18 cellular contexts compared by ENCODE assay signal in genomic region chr22:19271856-19272535, GRCh38. TPM values are rescaled to one million over a fixed set of nuclear protein-coding genes. Genes with fewer than 3 reads are reported as not detected.
DNase-seq lines count a peak whose midpoint lies in the region; ATAC-seq, FAIRE-seq and TF ChIP-seq lines count a peak whose summit lies in the region.
"Had no signal": no experiment of that assay in that cellular context is flagged by ENCODE, and none has a peak within 500 bp of the region (broad histone marks: within the 10 kb centered on the region; RNA-seq: fewer than 3 reads in every experiment).

No MANE protein-coding gene starts in this region.

- no peaks in the 10 kb centered on the region for H3K27me3 Mint-ChIP-seq in progenitor cell of endocrine pancreas
- H3K27me3 Mint-ChIP-seq: activated CD4-positive, alpha-beta memory T cell treated with anti-CD3 and anti-CD28 coated beads for 36 hours had no signal

- POLR2A ChIA-PET in RWPE1 (lab: Yijun Ruan, JAX; ENCODE audit: low non-redundant PET) (no interaction called here), HEK293T (lab: Yijun Ruan, JAX) (interaction anchor here (1.3 to 3.0 kb wide), 2 partner anchors 16 to 20 kb away, joined by 3 to 10 read pairs; partner anchors contain the start of gene CLTCL1)

- peaks cover 2% of the 10 kb centered on the region for H3K4me1 Mint-ChIP-seq in progenitor cell of endocrine pancreas (ENCODE audit: low read depth)
- H3K4me1 Mint-ChIP-seq: B cell, brain had no signal

- no peak overlapping the region for H3K4me3 ChIP-seq in psoas muscle
- H3K4me3 ChIP-seq: lower lobe of right lung, tibial nerve had no signal

- TF ChIP-seq CTCF in RWPE1 (conservative IDR thresholded peaks at IDR 0.05; ENCODE audit: low read depth) (no peak), psoas muscle (IDR thresholded peaks at IDR 0.05) (no peak), progenitor cell of endocrine pancreas (IDR thresholded peaks at IDR 0.05; ENCODE audit: unreplicated experiment) (no peak)

- H3K27me3 ChIP-seq in psoas muscle (ENCODE audit: insufficient read depth in 3 of 3, low read length in 2 of 3): no peaks in the 10 kb centered on the region
- H3K27me3 ChIP-seq: tibial nerve had no signal

- peaks cover 0 to 44% of the 10 kb centered on the region in 2 donors for H3K36me3 ChIP-seq in psoas muscle (ENCODE audit: insufficient read depth in 1 of 2, low read depth in 1 of 2)
- H3K36me3 ChIP-seq: lower lobe of right lung had no signal

- WGBS in psoas muscle, 3 donors: 59 to 77% (median 60%) methylated on average over 10 of the region's 10 CpGs

- no peak for FAIRE-seq in GM12891 (lab: Jason Lieb, UNC)

- no peak overlapping the region for H3K4me3 Mint-ChIP-seq in progenitor cell of endocrine pancreas (ENCODE audit: low read depth)
- H3K4me3 Mint-ChIP-seq: activated CD4-positive, alpha-beta memory T cell treated with anti-CD3 and anti-CD28 coated beads for 36 hours; activated T-helper 1 cell treated with anti-CD3 and anti-CD28 coated beads, Interleukin-12 subunit alpha, Interleukin-12 subunit beta, Interleukin-2, Interleukin-4 antibody, amounts not matched to agents 30 ng/mL and 10 ng/mL and 1 ng/mL, durations not matched to agents 14 hours and 24 hours and 36 hours; B cell; brain; natural killer cell treated with Interleukin-12 subunit alpha and Interleukin-12 subunit beta and Interleukin-15 and Interleukin-18, amount 100 ng/mL, for 72 hours had no signal

- intact Hi-C loops in psoas muscle (cut with DNase I): no loop called here

- no peak overlapping the region for H3K27ac Mint-ChIP-seq in progenitor cell of endocrine pancreas
- H3K27ac Mint-ChIP-seq: activated CD4-positive, alpha-beta memory T cell treated with anti-CD3 and anti-CD28 coated beads for 36 hours; activated T-helper 1 cell treated with anti-CD3 and anti-CD28 coated beads, Interleukin-12 subunit alpha, Interleukin-12 subunit beta, Interleukin-2, Interleukin-4 antibody, amounts not matched to agents 30 ng/mL and 10 ng/mL and 1 ng/mL, durations not matched to agents 14 hours and 24 hours and 36 hours; B cell; brain; natural killer cell treated with Interleukin-12 subunit alpha and Interleukin-12 subunit beta and Interleukin-15 and Interleukin-18, amount 100 ng/mL, for 72 hours had no signal

- TF ChIP-seq POLR2A in GM12891 (IDR thresholded peaks at IDR 0.05; ENCODE audit: low read depth, low read length): no peak

- H3K9me3 Mint-ChIP-seq in progenitor cell of endocrine pancreas (ENCODE audit: low read depth): peaks cover 2% of the 10 kb centered on the region
- H3K9me3 Mint-ChIP-seq: activated T-helper 1 cell treated with anti-CD3 and anti-CD28 coated beads, Interleukin-12 subunit alpha, Interleukin-12 subunit beta, Interleukin-2, Interleukin-4 antibody, amounts not matched to agents 30 ng/mL and 10 ng/mL and 1 ng/mL, durations not matched to agents 14 hours and 24 hours and 36 hours; natural killer cell treated with Interleukin-12 subunit alpha and Interleukin-12 subunit beta and Interleukin-15 and Interleukin-18, amount 100 ng/mL, for 72 hours had no signal

- H3K9me3 ChIP-seq in psoas muscle: no peaks in the 10 kb centered on the region

- ATAC-seq in psoas muscle: no peak
- ATAC-seq: natural killer cell treated with Interleukin-12 subunit alpha and Interleukin-12 subunit beta and Interleukin-15 and Interleukin-18, amount 100 ng/mL, for 72 hours had no signal

- no peaks in the 10 kb centered on the region for H3K36me3 Mint-ChIP-seq in progenitor cell of endocrine pancreas (ENCODE audit: insufficient read depth)
- H3K36me3 Mint-ChIP-seq: activated CD4-positive, alpha-beta memory T cell treated with anti-CD3 and anti-CD28 coated beads for 36 hours had no signal

- CTCF ChIA-PET in RWPE1 (lab: Yijun Ruan, JAX) (interaction anchor here (0.7 kb wide), 1 partner anchor 318 kb away, joined by 3 read pairs; no protein-coding TSS in a partner anchor), HEK293T (lab: Yijun Ruan, JAX) (interaction anchor here (1.0 to 1.6 kb wide), 4 partner anchors 13 to 29 kb away, joined by 3 to 4 read pairs (median 4); no protein-coding TSS in a partner anchor)

- peaks cover 29% of the 10 kb centered on the region for H3K4me1 ChIP-seq in psoas muscle
- H3K4me1 ChIP-seq: lower lobe of right lung had no signal

- H3K27ac ChIP-seq in RWPE1: peak overlapping the region; percentile 38
- H3K27ac ChIP-seq in psoas muscle: peak overlapping the region; percentile 74
- H3K27ac ChIP-seq: lower lobe of right lung, tibial nerve had no signal

- DNase-seq in EL (peak; percentile 55), RWPE1 (ENCODE audit: low spot score) (no peak), ecto neural progenitor cell (ENCODE audit: low spot score) (peak; percentile 12), psoas muscle (no peak), progenitor cell of endocrine pancreas (ENCODE audit: low spot score, unreplicated experiment) (no peak), cerebellar cortex (ENCODE audit: low spot score) (no peak), GM12891 (ENCODE audit: insufficient read length, low spot score) (no peak), HEK293T (ENCODE audit: extremely low spot score) (no peak)
- DNase-seq: activated CD4-positive, alpha-beta memory T cell treated with anti-CD3 and anti-CD28 coated beads for 36 hours; GOT3; lower lobe of right lung; NCI-H510A; SK-N-SH had no signal

TF ChIP-seq in GM12891, 5 proteins besides CTCF, POLR2A, EP300 and RAD21:
- TF ChIP-seq POLR2AphosphoS5 (IDR thresholded peaks at IDR 0.05; ENCODE audit: low read depth, low read length): no peak
- TF ChIP-seq POU2F2 (IDR thresholded peaks at IDR 0.05; ENCODE audit: low read depth, low read length): no peak
- TF ChIP-seq SPI1 (IDR thresholded peaks at IDR 0.05; ENCODE audit: low read depth, low read length): no peak
- no peak for TF ChIP-seq TAF1 (IDR thresholded peaks at IDR 0.05; ENCODE audit: low read depth, low read length)
- no peak for TF ChIP-seq PAX5 (IDR thresholded peaks at IDR 0.05; ENCODE audit: insufficient read depth, low read length, severe bottlenecking)

TF ChIP-seq in HEK293T, 16 proteins besides CTCF, POLR2A, EP300 and RAD21:
- TF ChIP-seq CTBP1 (IDR thresholded peaks at IDR 0.05; ENCODE audit: borderline replicate concordance) (no peak), HDGF (IDR thresholded peaks at IDR 0.05; ENCODE audit: borderline replicate concordance) (no peak), NFRKB (IDR thresholded peaks at IDR 0.05) (no peak), LEF1 (IDR thresholded peaks at IDR 0.05; ENCODE audit: borderline replicate concordance) (no peak), FOXK2 (IDR thresholded peaks at IDR 0.05) (no peak), TARDBP (IDR thresholded peaks at IDR 0.05) (no peak), FOXA1 (IDR thresholded peaks at IDR 0.05) (no peak), FOXM1 (IDR thresholded peaks at IDR 0.05; ENCODE audit: borderline replicate concordance) (no peak), ZNF384 (IDR thresholded peaks at IDR 0.05) (no peak), ARNT (IDR thresholded peaks at IDR 0.05) (no peak), SP1 (IDR thresholded peaks at IDR 0.05) (no peak)

RNA-seq across cellular contexts. Expression of gene CLTCL1, which starts 19.5 kb away (rescaled TPM):
- 100 to 1,000 TPM in 3 of 4 donors, 10 to 100 TPM in 1; 92.6 to 253 (median 126) TPM for total RNA-seq in psoas muscle
- polyA plus RNA-seq in psoas muscle: 10 to 100 TPM; 16.8 to 85.9 (median 78.5) TPM
- 6.6 and 8.7 TPM in 2 replicates for total RNA-seq in progenitor cell of endocrine pancreas
- 0.12 TPM for polyA plus RNA-seq in GM12891 (2012; ENCODE audit: low read depth, missing spikeins)

Comparison
In these comparisons a context has a peak if more than half of its experiments do, and no peak if none do; other contexts are left out.
1. DNase-seq: peak in EL (single experiment) and ecto neural progenitor cell (single experiment); none in RWPE1 (single experiment), psoas muscle (0 of 2), progenitor cell of endocrine pancreas (single experiment), cerebellar cortex (single experiment), GM12891 (single experiment) and HEK293T (single experiment).